Comparison of ENCODE assay signal across 8 cellular contexts in the genomic region with DNA sequence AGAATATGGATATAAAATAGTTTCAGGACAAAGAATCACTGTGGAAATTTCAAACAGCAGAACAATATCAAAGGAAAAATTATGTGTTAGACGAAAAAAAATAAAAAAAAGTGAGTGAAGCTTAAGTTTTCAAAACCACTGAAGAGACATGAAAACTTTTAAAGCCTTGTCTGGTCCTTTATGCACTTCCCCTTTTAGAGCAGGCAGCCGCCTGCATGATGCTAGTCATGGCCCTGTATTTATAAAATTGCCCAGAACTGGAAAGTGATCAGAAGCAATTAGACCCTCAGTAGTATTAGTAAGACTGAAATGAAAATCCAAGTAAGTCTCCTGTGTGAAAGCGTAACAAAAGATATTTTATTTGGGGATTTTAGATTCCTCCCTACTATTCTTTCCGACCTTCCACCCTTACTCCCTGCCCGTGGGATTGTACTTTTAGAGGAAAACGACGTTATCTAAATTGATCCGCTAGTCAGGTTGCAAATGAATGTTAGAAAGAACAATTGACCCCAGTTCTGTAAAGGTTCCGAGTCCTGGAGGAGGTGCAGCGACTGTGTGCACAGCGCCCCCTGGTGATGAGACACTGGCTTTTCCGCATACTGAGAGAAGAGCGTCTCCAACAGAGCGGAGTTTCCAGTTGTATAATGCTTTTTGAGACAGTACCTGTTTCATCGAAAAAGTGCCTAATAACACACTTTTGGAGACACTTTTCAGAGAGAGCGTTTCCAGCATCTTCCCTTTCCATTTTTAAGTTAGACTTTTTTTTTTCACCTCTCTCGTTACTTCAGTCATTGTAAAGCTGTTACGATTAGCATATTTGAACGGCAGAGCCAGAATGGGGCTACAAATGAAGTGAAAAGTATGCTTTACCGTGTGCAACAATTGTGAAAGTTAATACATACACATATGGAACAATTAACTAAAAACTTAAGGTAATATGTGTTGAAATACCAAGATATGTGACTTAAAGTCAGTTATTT. TPM values are rescaled to one million over a fixed set of nuclear protein-coding genes. Genes with fewer than 3 reads are reported as not detected.
DNase-seq lines count a peak whose midpoint lies in the region; ATAC-seq and TF ChIP-seq lines count a peak whose summit lies in the region.

No MANE protein-coding gene starts in this region.

- no CpG with 5 or more reads among the region's 20 CpGs for WGBS in iPS DF 6.9 (ENCODE audit: insufficient coverage, insufficient read length)
- 75 to 79% methylated on average over 20 of the region's 20 CpGs for WGBS in upper lobe of left lung, 2 donors

- H3K4me1 Mint-ChIP-seq in activated naive CD8-positive, alpha-beta T cell treated with anti-CD3 and anti-CD28 coated beads, Interleukin-2, amount 50 U/mL, for 24 hours = no peaks in the 10 kb centered on the region

- no peaks in the 10 kb centered on the region for H3K36me3 Mint-ChIP-seq in activated naive CD8-positive, alpha-beta T cell treated with anti-CD3 and anti-CD28 coated beads, Interleukin-2, amount 50 U/mL, for 24 hours (ENCODE audit: low read depth)

- TF ChIP-seq CTCF in upper lobe of left lung (IDR thresholded peaks at IDR 0.05) = peak; percentile 31 to 66 (median 49)

- peaks cover 6% of the 10 kb centered on the region for H3K9me3 Mint-ChIP-seq in activated naive CD8-positive, alpha-beta T cell treated with anti-CD3 and anti-CD28 coated beads, Interleukin-2, amount 50 U/mL, for 24 hours

- no peaks in the 10 kb centered on the region for H3K27me3 ChIP-seq in iPS DF 6.9 (ENCODE audit: control insufficient read depth, insufficient read depth, low read length)
- no peaks in the 10 kb centered on the region for H3K27me3 ChIP-seq in upper lobe of left lung

- no peaks in the 10 kb centered on the region for H3K27me3 Mint-ChIP-seq in activated naive CD8-positive, alpha-beta T cell treated with anti-CD3 and anti-CD28 coated beads, Interleukin-2, amount 50 U/mL, for 24 hours

- H3K27ac ChIP-seq in iPS DF 6.9 (ENCODE audit: low read length) (no peak overlapping the region), upper lobe of left lung (no peak overlapping the region)

- no peak overlapping the region for H3K27ac Mint-ChIP-seq in activated naive CD8-positive, alpha-beta T cell treated with anti-CD3 and anti-CD28 coated beads, Interleukin-2, amount 50 U/mL, for 24 hours

- H3K9me3 ChIP-seq in iPS DF 6.9 (ENCODE audit: control insufficient read depth, insufficient read depth, low read length) (no peaks in the 10 kb centered on the region), upper lobe of left lung (no peaks in the 10 kb centered on the region)

- TF ChIP-seq POLR2A in upper lobe of left lung (IDR thresholded peaks at IDR 0.05) = no peak

- DNase-seq in Right ventricle myocardium inferior (ENCODE audit: missing footprints) (peak; percentile 80), cardiac septum (ENCODE audit: low spot score) (no peak), LHCN-M2 (ENCODE audit: low read depth) (peak; percentile 47), iPS DF 6.9 (ENCODE audit: low read depth, low spot score) (peak; percentile 57), upper lobe of left lung (peak in 1 of 2 donors; percentile 75)
- DNase-seq in activated naive CD8-positive, alpha-beta T cell treated with anti-CD3 and anti-CD28 coated beads, Interleukin-2, amount 50 U/mL, for 24 hours = peak; percentile 27
- no peak for DNase-seq in activated effector memory CD4-positive, alpha-beta T cell treated with Interleukin-2 at 50 U/mL for 16 hours

- H3K4me3 ChIP-seq in iPS DF 6.9 (ENCODE audit: low read length) (no peak overlapping the region), upper lobe of left lung (no peak overlapping the region)

- TF ChIP-seq EP300 in upper lobe of left lung (IDR thresholded peaks at IDR 0.05) = no peak

- no peak overlapping the region for H3K4me3 Mint-ChIP-seq in activated naive CD8-positive, alpha-beta T cell treated with anti-CD3 and anti-CD28 coated beads, Interleukin-2, amount 50 U/mL, for 24 hours

- peaks cover 25% of the 10 kb centered on the region; the same call in 1 of the 2 replicates for H3K36me3 ChIP-seq in iPS DF 6.9 (ENCODE audit: control insufficient read depth, insufficient read depth, low read length)
- H3K36me3 ChIP-seq in upper lobe of left lung = peaks cover 0 to 35% (median 3%) of the 10 kb centered on the region in 4 donors

- H3K4me1 ChIP-seq in iPS DF 6.9 (ENCODE audit: control insufficient read depth, insufficient read depth, low read length) (no peaks in the 10 kb centered on the region), upper lobe of left lung (peaks cover 0 to 10% (median 0%) of the 10 kb centered on the region in 4 donors)

- intact Hi-C loops in Right ventricle myocardium inferior (cut with DNase I) = loop anchor here (2.0 kb wide), 1 partner anchor 195 kb away; no protein-coding TSS in a partner anchor
- intact Hi-C loops in cardiac septum (cut with DNase I) = no loop called here

- ATAC-seq in Right ventricle myocardium inferior (peak; percentile 71), upper lobe of left lung (ENCODE audit: low FRiP score in 2 of 2) (peak; percentile 77 to 87), GM19452 (IDR thresholded peaks at IDR 0.05; ENCODE audit: unreplicated experiment) (no peak)
- no peak for ATAC-seq in activated naive CD8-positive, alpha-beta T cell treated with anti-CD3 and anti-CD28 coated beads, Interleukin-2, amount 50 U/mL, for 24 hours

RNA-seq across cellular contexts. Expression of gene MGST1, which starts 12.4 kb away (rescaled TPM):
- 60.1 TPM for total RNA-seq in Right ventricle myocardium inferior
- 7.3 TPM for total RNA-seq in cardiac septum
- 78.8 and 84.2 TPM in 2 replicates for total RNA-seq in LHCN-M2 (2014; rRNA removed)
- 110 TPM for polyA plus RNA-seq in LHCN-M2 (2012)
- total RNA-seq in upper lobe of left lung = 100 to 1,000 TPM; 195 to 566 (median 253) TPM

Comparison
In these comparisons a context has a peak if more than half of its experiments do, and no peak if none do; other contexts are left out.
1. DNase-seq: peak in Right ventricle myocardium inferior (single experiment), LHCN-M2 (single experiment), activated naive CD8-positive, alpha-beta T cell treated with anti-CD3 and anti-CD28 coated beads, Interleukin-2, amount 50 U/mL, for 24 hours (single experiment) and iPS DF 6.9 (single experiment); none in cardiac septum (single experiment) and activated effector memory CD4-positive, alpha-beta T cell treated with Interleukin-2 at 50 U/mL for 16 hours (single experiment).
2. ATAC-seq: peak in Right ventricle myocardium inferior (single experiment) and upper lobe of left lung (2 of 2); none in activated naive CD8-positive, alpha-beta T cell treated with anti-CD3 and anti-CD28 coated beads, Interleukin-2, amount 50 U/mL, for 24 hours (single experiment) and GM19452 (single experiment).